ENCODE assay signal across 20 cellular contexts in genomic region chr15:44243829-44244228, GRCh38. TPM values are rescaled to one million over a fixed set of nuclear protein-coding genes. Genes with fewer than 3 reads are reported as not detected.
DNase-seq lines count a peak whose midpoint lies in the region; ATAC-seq, FAIRE-seq and TF ChIP-seq lines count a peak whose summit lies in the region.
"Had no signal": no experiment of that assay in that cellular context is flagged by ENCODE, and none has a peak within 500 bp of the region (broad histone marks: within the 10 kb centered on the region; RNA-seq: fewer than 3 reads in every experiment).

No MANE protein-coding gene starts in this region.

- no peaks in the 10 kb centered on the region for H3K36me3 Mint-ChIP-seq in astrocyte (ENCODE audit: low read depth, unreplicated experiment)
- no peaks in the 10 kb centered on the region for H3K36me3 Mint-ChIP-seq in activated naive CD4-positive, alpha-beta T cell treated with anti-CD3 and anti-CD28 coated beads, Interleukin-2, amount 50 U/mL, for 72 hours
- no peaks in the 10 kb centered on the region for H3K36me3 Mint-ChIP-seq in activated T-cell treated with anti-CD3 and anti-CD28 coated beads, Interleukin-2, amount 50 U/mL, for 4 hours (ENCODE audit: insufficient read depth)
- H3K36me3 Mint-ChIP-seq: IgD-negative memory B cell had no signal

- H3K27ac ChIP-seq in KMS-11 (no peak overlapping the region), astrocyte (ENCODE audit: low read depth, low read length) (no peak overlapping the region), hepatocyte (no peak overlapping the region), Karpas-422 (ENCODE audit: low read length) (no peak overlapping the region)
- H3K27ac ChIP-seq: A549, stomach had no signal

- H3K27me3 Mint-ChIP-seq in astrocyte (ENCODE audit: low read depth, unreplicated experiment): no peaks in the 10 kb centered on the region
- H3K27me3 Mint-ChIP-seq in activated T-cell treated with anti-CD3 and anti-CD28 coated beads, Interleukin-2, amount 50 U/mL, for 4 hours (ENCODE audit: low read depth): peaks cover 8% of the 10 kb centered on the region

- CTCF ChIA-PET in AG04449 (lab: Yijun Ruan, JAX): interaction anchor here (0.8 to 1.8 kb wide), 4 partner anchors 19 to 372 kb away, joined by 3 to 8 read pairs (median 4); no protein-coding TSS in a partner anchor

- POLR2A ChIA-PET in AG04449 (lab: Yijun Ruan, JAX): no interaction called here

- H3K4me1 ChIP-seq in KMS-11 (ENCODE audit: low read depth, poor library complexity, severe bottlenecking) (no peaks in the 10 kb centered on the region), astrocyte (ENCODE audit: insufficient read depth, low read length) (no peaks in the 10 kb centered on the region), hepatocyte (ENCODE audit: insufficient read depth) (no peaks in the 10 kb centered on the region), Karpas-422 (ENCODE audit: low read length) (no peaks in the 10 kb centered on the region)
- H3K4me1 ChIP-seq: A549, stomach had no signal

- TF ChIP-seq CTCF in AG04449 (IDR thresholded peaks at IDR 0.05; ENCODE audit: insufficient read depth, low read length, missing control alignments): peak; percentile 5
- 0 out of 2 replicates have a peak, but pooled peaks have one; percentile 13 for TF ChIP-seq CTCF in KMS-11 (conservative IDR thresholded peaks at IDR 0.05; ENCODE audit: low read depth, low read length)
- TF ChIP-seq CTCF in astrocyte (IDR thresholded peaks at IDR 0.05; ENCODE audit: insufficient read depth, low read depth, low read length): peak; percentile 32
- peak; percentile 6 for TF ChIP-seq CTCF in hepatocyte (IDR thresholded peaks at IDR 0.05; ENCODE audit: poor library complexity)

- no peak for ATAC-seq in activated naive CD4-positive, alpha-beta T cell treated with anti-CD3 and anti-CD28 coated beads, Interleukin-2, amount 50 U/mL, for 72 hours
- ATAC-seq in GM19351 (IDR thresholded peaks at IDR 0.05; ENCODE audit: unreplicated experiment): no peak
- no peak for ATAC-seq in activated T-cell treated with anti-CD3 and anti-CD28 coated beads, Interleukin-2, amount 50 U/mL, for 4 hours
- ATAC-seq: A549; activated naive CD8-positive, alpha-beta T cell treated with anti-CD3 and anti-CD28 coated beads, Interleukin-2, amount 50 U/mL, for 24 hours; left colon; right cardiac atrium; Right ventricle myocardium inferior; T-helper 17 cell had no signal

- DNase-seq in AG04449 (ENCODE audit: low read depth, low spot score): no peak
- no peak for DNase-seq in astrocyte (ENCODE audit: low read depth)
- DNase-seq in hepatocyte (ENCODE audit: low spot score): no peak
- no peak for DNase-seq in activated naive CD4-positive, alpha-beta T cell treated with anti-CD3 and anti-CD28 coated beads, Interleukin-2, amount 50 U/mL, for 72 hours (ENCODE audit: low spot score in 2 of 2)
- DNase-seq in Karpas-422: no peak
- DNase-seq in activated T-cell treated with anti-CD3 and anti-CD28 coated beads, Interleukin-2, amount 50 U/mL, for 4 hours: no peak
- DNase-seq: activated naive CD8-positive, alpha-beta T cell treated with anti-CD3 and anti-CD28 coated beads, Interleukin-2, amount 50 U/mL, for 24 hours; effector memory CD4-positive, alpha-beta T cell; EL; left colon; NCI-H1092 treated with DMSO at 0.1 percent for 48 hours; right cardiac atrium; stomach; T-helper 17 cell had no signal

- no peaks in the 10 kb centered on the region for H3K9me3 ChIP-seq in astrocyte (ENCODE audit: insufficient read depth, low read depth, low read length)
- H3K9me3 ChIP-seq in hepatocyte (ENCODE audit: low read depth): no peaks in the 10 kb centered on the region
- H3K9me3 ChIP-seq in Karpas-422 (ENCODE audit: low read length): no peaks in the 10 kb centered on the region
- H3K9me3 ChIP-seq: A549, stomach had no signal

- H3K4me2 ChIP-seq in KMS-11: no peak overlapping the region
- H3K4me2 ChIP-seq in astrocyte (ENCODE audit: low read length): no peak overlapping the region
- no peak overlapping the region for H3K4me2 ChIP-seq in hepatocyte
- H3K4me2 ChIP-seq in Karpas-422 (ENCODE audit: low read depth, low read length, poor library complexity, severe bottlenecking): no peak overlapping the region
- H3K4me2 ChIP-seq: A549 had no signal

- no peak overlapping the region for H3K4me3 ChIP-seq in AG04449 (ENCODE audit: low read depth, low read length)
- no peak overlapping the region for H3K4me3 ChIP-seq in KMS-11 (IDR thresholded peaks at IDR 0.05; ENCODE audit: insufficient read depth, low read depth, low read length)
- no peak overlapping the region for H3K4me3 ChIP-seq in astrocyte (ENCODE audit: insufficient read depth, low read depth, low read length)
- no peak overlapping the region for H3K4me3 ChIP-seq in hepatocyte
- no peak overlapping the region for H3K4me3 ChIP-seq in Karpas-422 (ENCODE audit: low read length)
- H3K4me3 ChIP-seq: A549, stomach had no signal

- 82% methylated on average over 3 of the region's 3 CpGs for WGBS in hepatocyte (ENCODE audit: low lambda C conversion rate, missing lambda C conversion rate)

- H3K4me3 Mint-ChIP-seq in astrocyte (ENCODE audit: unreplicated experiment): no peak overlapping the region
- no peak overlapping the region for H3K4me3 Mint-ChIP-seq in activated T-cell treated with anti-CD3 and anti-CD28 coated beads, Interleukin-2, amount 50 U/mL, for 4 hours
- H3K4me3 Mint-ChIP-seq: activated naive CD8-positive, alpha-beta T cell treated with anti-CD3 and anti-CD28 coated beads, Interleukin-2, amount 50 U/mL, for 24 hours; IgD-negative memory B cell; T-helper 17 cell had no signal

- H3K27ac Mint-ChIP-seq in astrocyte (ENCODE audit: unreplicated experiment): no peak overlapping the region
- no peak overlapping the region for H3K27ac Mint-ChIP-seq in activated naive CD4-positive, alpha-beta T cell treated with anti-CD3 and anti-CD28 coated beads, Interleukin-2, amount 50 U/mL, for 72 hours
- H3K27ac Mint-ChIP-seq: activated naive CD8-positive, alpha-beta T cell treated with anti-CD3 and anti-CD28 coated beads, Interleukin-2, amount 50 U/mL, for 24 hours; IgD-negative memory B cell; T-helper 17 cell had no signal

- no peaks in the 10 kb centered on the region for H3K4me1 Mint-ChIP-seq in astrocyte (ENCODE audit: low read depth, unreplicated experiment)
- H3K4me1 Mint-ChIP-seq in activated T-cell treated with anti-CD3 and anti-CD28 coated beads, Interleukin-2, amount 50 U/mL, for 4 hours (ENCODE audit: low read depth): no peaks in the 10 kb centered on the region
- H3K4me1 Mint-ChIP-seq: activated naive CD8-positive, alpha-beta T cell treated with anti-CD3 and anti-CD28 coated beads, Interleukin-2, amount 50 U/mL, for 24 hours; T-helper 17 cell had no signal

- no peaks in the 10 kb centered on the region for H3K36me3 ChIP-seq in KMS-11 (ENCODE audit: insufficient read depth)
- no peaks in the 10 kb centered on the region for H3K36me3 ChIP-seq in astrocyte (ENCODE audit: insufficient read depth, low read length)
- H3K36me3 ChIP-seq in hepatocyte (replicated peaks; ENCODE audit: insufficient read depth, low read depth): no peaks in the 10 kb centered on the region
- no peaks in the 10 kb centered on the region for H3K36me3 ChIP-seq in Karpas-422 (ENCODE audit: insufficient read depth, low read length)
- H3K36me3 ChIP-seq: stomach had no signal

- H3K9me3 Mint-ChIP-seq in astrocyte (ENCODE audit: unreplicated experiment): no peaks in the 10 kb centered on the region
- no peaks in the 10 kb centered on the region for H3K9me3 Mint-ChIP-seq in activated naive CD4-positive, alpha-beta T cell treated with anti-CD3 and anti-CD28 coated beads, Interleukin-2, amount 50 U/mL, for 72 hours
- no peaks in the 10 kb centered on the region for H3K9me3 Mint-ChIP-seq in activated T-cell treated with anti-CD3 and anti-CD28 coated beads, Interleukin-2, amount 50 U/mL, for 4 hours
- H3K9me3 Mint-ChIP-seq: activated naive CD8-positive, alpha-beta T cell treated with anti-CD3 and anti-CD28 coated beads, Interleukin-2, amount 50 U/mL, for 24 hours; IgD-negative memory B cell had no signal

- no peak for FAIRE-seq in astrocyte (lab: Jason Lieb, UNC)
- FAIRE-seq: A549 had no signal

- H4K20me1 ChIP-seq in KMS-11 (ENCODE audit: insufficient read depth): no peaks in the 10 kb centered on the region
- no peaks in the 10 kb centered on the region for H4K20me1 ChIP-seq in astrocyte (ENCODE audit: insufficient read depth, low read length)
- H4K20me1 ChIP-seq in hepatocyte (ENCODE audit: insufficient read depth, poor library complexity, severe bottlenecking): no peaks in the 10 kb centered on the region
- H4K20me1 ChIP-seq in Karpas-422 (ENCODE audit: insufficient read depth, low read depth, low read length): no peaks in the 10 kb centered on the region

- H3K79me2 ChIP-seq in KMS-11 (ENCODE audit: insufficient read depth, low read depth) (no peaks in the 10 kb centered on the region), astrocyte (ENCODE audit: insufficient read depth, low read length) (no peaks in the 10 kb centered on the region), hepatocyte (no peaks in the 10 kb centered on the region), Karpas-422 (ENCODE audit: low read length) (no peaks in the 10 kb centered on the region)

- H3K9me2 ChIP-seq in hepatocyte (replicated peaks; ENCODE audit: insufficient read depth) (no peaks in the 10 kb centered on the region), Karpas-422 (replicated peaks; ENCODE audit: insufficient read depth, low read length) (no peaks in the 10 kb centered on the region)

- H3K27me3 ChIP-seq in KMS-11 (ENCODE audit: insufficient read depth, low read depth): no peaks in the 10 kb centered on the region
- no peaks in the 10 kb centered on the region for H3K27me3 ChIP-seq in astrocyte (ENCODE audit: insufficient read depth, low read length)
- H3K27me3 ChIP-seq in hepatocyte: no peaks in the 10 kb centered on the region
- no peaks in the 10 kb centered on the region for H3K27me3 ChIP-seq in Karpas-422 (ENCODE audit: low read length)
- H3K27me3 ChIP-seq: stomach had no signal

- H2AFZ ChIP-seq in KMS-11 (ENCODE audit: low read depth) (no peak overlapping the region), astrocyte (ENCODE audit: low read depth, low read length) (no peak overlapping the region), hepatocyte (no peak overlapping the region), Karpas-422 (ENCODE audit: low read length) (no peak overlapping the region)

- H3K9ac ChIP-seq in KMS-11 (no peak overlapping the region), astrocyte (ENCODE audit: low read length) (no peak overlapping the region), Karpas-422 (ENCODE audit: low read length) (no peak overlapping the region)

RNA-seq across cellular contexts. Expression of gene GOLM2, which starts 44.7 kb away (rescaled TPM):
- total RNA-seq in astrocyte (71.0 and 75.5 TPM in 2 replicates), hepatocyte (115 and 128 TPM in 2 replicates)
- 58.6 and 75.7 TPM in 2 replicates for polyA plus RNA-seq in hepatocyte
- total RNA-seq in activated naive CD4-positive, alpha-beta T cell treated with anti-CD3 and anti-CD28 coated beads, Interleukin-2, amount 50 U/mL, for 72 hours: 10 to 100 TPM; 18.8 to 34.7 TPM
- total RNA-seq in Karpas-422 (2014; rRNA removed; shearing (Covaris generic); ENCODE audit: low replicate concordance): 103 and 109 TPM in 2 replicates
- 10 to 100 TPM; 40.2 to 45.3 (median 43.6) TPM for total RNA-seq in activated T-cell treated with anti-CD3 and anti-CD28 coated beads, Interleukin-2, amount 50 U/mL, for 4 hours

RNA-seq across cellular contexts. Expression of gene FRMD5, which starts 48.8 kb away (rescaled TPM):
- total RNA-seq in astrocyte (17.0 and 19.6 TPM in 2 replicates), hepatocyte (3.3 and 3.8 TPM in 2 replicates)
- polyA plus RNA-seq in hepatocyte: 0.51 and 1.1 TPM in 2 replicates
- total RNA-seq in activated naive CD4-positive, alpha-beta T cell treated with anti-CD3 and anti-CD28 coated beads, Interleukin-2, amount 50 U/mL, for 72 hours: 1 to 10 TPM in 1 of 2 donors, under 1 TPM in 1; 0.93 to 2.8 TPM
- not detected in 2 replicates for total RNA-seq in Karpas-422 (2014; rRNA removed; shearing (Covaris generic); ENCODE audit: low replicate concordance)
- total RNA-seq in activated T-cell treated with anti-CD3 and anti-CD28 coated beads, Interleukin-2, amount 50 U/mL, for 4 hours: under 1 TPM in 2 of 3 donors, not detected in 1; 0.13 TPM
- total RNA-seq: mononuclear cell, T-helper 17 cell had no signal
